ENCODE assay signal across 20 cellular contexts in the genomic region with DNA sequence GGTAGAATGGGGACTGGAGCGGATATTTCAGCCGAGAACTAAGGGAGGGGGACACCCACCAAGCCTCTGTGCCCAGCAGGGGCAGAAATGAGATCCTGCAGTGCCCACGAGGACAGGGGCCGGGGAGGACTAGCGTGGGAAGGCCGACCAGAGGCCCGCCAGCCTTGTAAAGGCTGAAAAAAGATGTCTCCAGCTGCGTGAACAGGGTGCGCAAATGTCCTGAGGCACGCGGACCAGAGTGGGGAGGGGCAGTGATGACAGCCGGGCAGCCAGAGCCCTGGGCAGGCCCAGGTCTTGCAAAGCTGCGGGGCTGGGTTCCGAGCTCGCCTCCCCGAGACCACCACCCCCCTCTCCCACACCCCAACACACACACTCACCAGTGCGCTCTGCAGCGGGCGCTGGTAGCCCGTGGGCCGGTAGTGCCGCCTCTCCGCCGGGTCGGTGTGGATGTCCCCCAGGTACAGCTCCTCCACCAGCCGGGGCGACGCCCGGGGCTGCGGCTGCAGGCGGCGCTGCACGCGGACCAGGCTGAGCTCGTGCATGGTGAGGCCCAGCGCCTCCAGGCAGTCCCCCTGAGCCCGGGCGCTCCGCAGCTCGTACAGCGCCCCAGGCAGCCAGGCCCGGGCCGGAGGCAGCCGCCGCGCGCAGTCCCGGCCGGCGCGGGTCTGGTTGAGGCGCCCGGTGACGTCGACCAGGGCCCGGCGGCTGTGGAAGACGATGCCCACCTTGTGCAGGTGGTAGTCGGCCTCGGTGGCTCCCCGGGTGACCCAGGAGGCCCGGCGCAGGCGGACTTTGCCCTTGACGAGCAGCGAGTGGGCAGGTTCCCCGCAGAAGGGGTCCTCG.
DNase-seq lines count a peak whose midpoint lies in the region; ATAC-seq and TF ChIP-seq lines count a peak whose summit lies in the region.
"Had no signal": no experiment of that assay in that cellular context is flagged by ENCODE, and none has a peak within 500 bp of the region (broad histone marks: within the 10 kb centered on the region; RNA-seq: fewer than 3 reads in every experiment).

No MANE protein-coding gene starts in this region.

- DNase-seq in stimulated activated naive CD8-positive, alpha-beta T cell treated with anti-CD3 and anti-CD28 coated beads, Interleukin-15, amount 100 ng/mL, for 72 hours: no peak
- DNase-seq in stimulated activated naive CD8-positive, alpha-beta T cell treated with anti-CD3 and anti-CD28 coated beads, Interleukin-15, Interleukin-2, amounts not matched to agents 100 U/mL and 50 U/mL, for 24 hours: no peak
- DNase-seq in ecto neural progenitor cell (ENCODE audit: low spot score): peak; percentile 42
- no peak for DNase-seq in foreskin fibroblast
- no peak for DNase-seq in NCI-H510A (lab: John Stamatoyannopoulos, UW)
- DNase-seq in OCI-M2 (lab: John Stamatoyannopoulos, UW; ENCODE audit: unreplicated experiment): no peak
- DNase-seq: DMS53, NCI-H1105, NCI-H146, NCI-H2029 treated with DMSO at 0.1 percent for 48 hours, NCI-H226, NCI-H524, NCI-H82, Peyer's patch had no signal

- H3K9me3 Mint-ChIP-seq in stimulated activated naive CD8-positive, alpha-beta T cell treated with anti-CD3 and anti-CD28 coated beads, Interleukin-15, amount 100 ng/mL, for 72 hours: no peaks in the 10 kb centered on the region
- no peaks in the 10 kb centered on the region for H3K9me3 Mint-ChIP-seq in nephron
- H3K9me3 Mint-ChIP-seq: IgD-negative memory B cell had no signal

- TF ChIP-seq CTCF in nephron (IDR thresholded peaks at IDR 0.05; ENCODE audit: unreplicated experiment in 3 of 3) (no peak), foreskin fibroblast (IDR thresholded peaks at IDR 0.05; ENCODE audit: low read depth, low read length) (no peak)

- no peak overlapping the region for H3K4me3 ChIP-seq in foreskin fibroblast (ENCODE audit: low read depth in 1 of 2, low read length in 2 of 2)
- H3K4me3 ChIP-seq: Peyer's patch, SJSA1 had no signal

- peak; percentile 35 for ATAC-seq in stimulated activated naive CD8-positive, alpha-beta T cell treated with anti-CD3 and anti-CD28 coated beads, Interleukin-15, amount 100 ng/mL, for 72 hours
- ATAC-seq in stimulated activated naive CD8-positive, alpha-beta T cell treated with anti-CD3 and anti-CD28 coated beads, Interleukin-15, Interleukin-2, amounts not matched to agents 100 U/mL and 50 U/mL, for 24 hours: no peak
- ATAC-seq: HCT116 had no signal

- H3K4me3 Mint-ChIP-seq in stimulated activated naive CD8-positive, alpha-beta T cell treated with anti-CD3 and anti-CD28 coated beads, Interleukin-15, amount 100 ng/mL, for 72 hours: no peak overlapping the region
- no peak overlapping the region for H3K4me3 Mint-ChIP-seq in nephron
- H3K4me3 Mint-ChIP-seq: B cell, CD14-positive monocyte, IgD-negative memory B cell had no signal

- H3K4me1 Mint-ChIP-seq in stimulated activated naive CD8-positive, alpha-beta T cell treated with anti-CD3 and anti-CD28 coated beads, Interleukin-15, amount 100 ng/mL, for 72 hours: no peaks in the 10 kb centered on the region
- peaks cover 51% of the 10 kb centered on the region for H3K4me1 Mint-ChIP-seq in nephron
- H3K4me1 Mint-ChIP-seq: B cell, CD14-positive monocyte had no signal

- H3K27me3 Mint-ChIP-seq in stimulated activated naive CD8-positive, alpha-beta T cell treated with anti-CD3 and anti-CD28 coated beads, Interleukin-15, amount 100 ng/mL, for 72 hours: peaks cover 6% of the 10 kb centered on the region
- peaks cover 5% of the 10 kb centered on the region for H3K27me3 Mint-ChIP-seq in nephron (ENCODE audit: low read depth)

- H3K36me3 Mint-ChIP-seq in nephron (ENCODE audit: low read depth): no peaks in the 10 kb centered on the region
- H3K36me3 Mint-ChIP-seq: CD14-positive monocyte had no signal

- no peak overlapping the region for H3K27ac Mint-ChIP-seq in stimulated activated naive CD8-positive, alpha-beta T cell treated with anti-CD3 and anti-CD28 coated beads, Interleukin-15, amount 100 ng/mL, for 72 hours
- H3K27ac Mint-ChIP-seq in nephron: peak overlapping the region in 2 of 3 experiments; percentile 19 to 40
- H3K27ac Mint-ChIP-seq: B cell, CD14-positive monocyte, IgD-negative memory B cell had no signal

Comparison
In these comparisons a context has a peak if more than half of its experiments do, and no peak if none do; other contexts are left out.
1. H3K27ac Mint-ChIP-seq: peak in nephron (2 of 3); none in stimulated activated naive CD8-positive, alpha-beta T cell treated with anti-CD3 and anti-CD28 coated beads, Interleukin-15, amount 100 ng/mL, for 72 hours (0 of 2).